Comparison of ENCODE assay signal across 8 cellular contexts in the genomic region with DNA sequence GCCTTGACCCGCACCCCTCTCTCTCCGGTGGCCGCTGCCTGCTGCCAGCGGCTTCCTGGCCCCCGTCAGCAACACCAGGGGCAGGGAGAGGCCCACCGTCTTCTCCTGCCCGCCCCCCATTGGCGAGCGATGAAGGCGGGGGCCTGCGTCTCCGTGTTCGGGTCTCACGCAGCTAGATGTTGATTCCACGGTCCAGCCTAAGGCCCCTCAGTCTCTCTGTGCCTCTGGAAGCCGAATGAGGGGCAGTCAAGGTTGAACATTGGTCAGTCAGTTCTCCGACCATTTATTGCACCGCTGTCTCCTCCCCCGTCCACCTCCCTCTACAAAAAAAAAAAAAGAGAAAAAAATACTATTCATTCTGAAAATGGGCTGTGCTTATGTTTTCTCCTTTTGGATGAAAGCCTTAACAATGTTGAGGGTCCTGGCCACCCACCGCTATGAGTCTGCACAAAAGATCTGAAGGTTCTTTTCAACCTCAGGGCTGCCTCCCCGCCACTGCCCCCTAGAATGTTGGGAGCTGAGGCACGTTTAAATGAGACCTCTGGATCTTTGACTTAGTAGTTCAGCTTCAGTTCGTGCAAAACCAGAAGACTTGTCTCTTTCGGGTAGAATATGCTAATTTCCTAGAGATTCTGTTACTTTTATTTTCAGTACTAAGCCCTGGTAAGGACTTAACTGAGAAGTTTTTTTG. TPM values are rescaled to one million over a fixed set of nuclear protein-coding genes. Genes with fewer than 3 reads are reported as not detected.
DNase-seq lines count a peak whose midpoint lies in the region; ATAC-seq and TF ChIP-seq lines count a peak whose summit lies in the region.

No MANE protein-coding gene starts in this region.

- H3K9ac ChIP-seq in PC-3 (ENCODE audit: low read length), result peak overlapping the region; percentile 100

- no peaks in the 10 kb centered on the region for H3K27me3 ChIP-seq in PC-3 (ENCODE audit: low read length)

- peak; percentile 41 for DNase-seq in EL
- peak; percentile 45 for DNase-seq in HEK293T (ENCODE audit: extremely low spot score)
- DNase-seq in PC-3, result no peak
- peak; percentile 43 for DNase-seq in iPS-NIHi11 (ENCODE audit: low spot score)
- DNase-seq in stimulated activated CD4-positive, alpha-beta T cell treated with anti-CD3 and anti-CD28 coated beads, Interleukin-15, amount 100 ng/mL, for 24 hours, result peak; percentile 35
- DNase-seq in mucosa of gallbladder (ENCODE audit: low spot score), result no peak

- peak; percentile 9 for ATAC-seq in PC-3
- no peak for ATAC-seq in HG03196 (IDR thresholded peaks at IDR 0.05; ENCODE audit: unreplicated experiment)

- peaks cover 54% of the 10 kb centered on the region for H3K79me2 ChIP-seq in PC-3 (ENCODE audit: low read length)

- CTCF ChIA-PET in HEK293T (lab: Yijun Ruan, JAX), result interaction anchor here (0.5 to 1.3 kb wide), 5 partner anchors 11 to 1409 kb away, joined by 3 to 10 read pairs (median 3); no protein-coding TSS in a partner anchor
- CTCF ChIA-PET in PC-3 (lab: Charles Lee), result interaction anchor here (0.7 kb wide), 1 partner anchor 122 kb away, joined by 3 read pairs; no protein-coding TSS in a partner anchor

- H3K9me3 ChIP-seq in PC-3 (ENCODE audit: low read length), result no peaks in the 10 kb centered on the region

- peaks cover 19% of the 10 kb centered on the region; the same call in 1 of the 2 replicates for H3K36me3 ChIP-seq in PC-3 (ENCODE audit: low read depth, low read length)

- H3K4me2 ChIP-seq in PC-3 (ENCODE audit: low read length), result peak overlapping the region; percentile 88

- no TSS peak for BruUV-seq in PC-3 (replicated peaks; lab: Mats Ljungman, UMichigan)

- no peaks in the 10 kb centered on the region for H3F3A ChIP-seq in PC-3 (ENCODE audit: low read length, unreplicated experiment)

- H3K4me3 ChIP-seq in PC-3 (ENCODE audit: low read length), result peak overlapping the region; percentile 97

- H4K20me1 ChIP-seq in PC-3 (ENCODE audit: low read length), result no peaks in the 10 kb centered on the region

- H3K27ac ChIP-seq in PC-3 (ENCODE audit: low read length) (peak overlapping the region; percentile 54), angular gyrus (ENCODE audit: low read depth, low read length) (peak overlapping the region; percentile 95)

- intact Hi-C loops in PC-3 (cut with micrococcal nuclease), result loop anchor here (10.0 kb wide), 1 partner anchor 46 kb away; no protein-coding TSS in a partner anchor

- H3K4me1 ChIP-seq in PC-3 (ENCODE audit: insufficient read depth, low read length), result peaks cover 13% of the 10 kb centered on the region; the same call in 1 of the 2 replicates

- no peaks in the 10 kb centered on the region for H3K9me2 ChIP-seq in PC-3 (replicated peaks; ENCODE audit: low read length)

- POLR2A ChIA-PET in HEK293T (lab: Yijun Ruan, JAX) (interaction anchor here (0.8 to 3.4 kb wide), 35 partner anchors 8 to 156 kb away, joined by 3 to 40 read pairs (median 5); partner anchors contain the start of genes CHRNA5, HYKK and SKIC8), PC-3 (lab: Charles Lee; ENCODE audit: unreplicated experiment) (no interaction called here)

- peak; percentile 47 for TF ChIP-seq CTCF in PC-3 (conservative IDR thresholded peaks at IDR 0.05; ENCODE audit: low read depth, low read length)

- peak overlapping the region; percentile 83; the same call in 1 of the 2 replicates for H2AFZ ChIP-seq in PC-3 (ENCODE audit: low read length)

TF ChIP-seq in HEK293T, 16 proteins besides CTCF, POLR2A, EP300 and RAD21:
- TF ChIP-seq FOXM1 (IDR thresholded peaks at IDR 0.05; ENCODE audit: borderline replicate concordance) (no peak), ZNF384 (IDR thresholded peaks at IDR 0.05) (peak; percentile 44)

RNA-seq across cellular contexts. Expression of gene IREB2, which starts 0.7 kb away (rescaled TPM):
- total RNA-seq in PC-3 (2014; rRNA removed) (6.5 and 9.0 TPM in 2 replicates), mucosa of gallbladder (45.5 TPM)

Comparison
In these comparisons a context has a peak if more than half of its experiments do, and no peak if none do; other contexts are left out.
1. DNase-seq: peak in EL (single experiment), HEK293T (single experiment), iPS-NIHi11 (single experiment) and stimulated activated CD4-positive, alpha-beta T cell treated with anti-CD3 and anti-CD28 coated beads, Interleukin-15, amount 100 ng/mL, for 24 hours (single experiment); none in PC-3 (single experiment) and mucosa of gallbladder (single experiment).